Comparison of ENCODE assay signal across 14 cellular contexts in genomic region chr1:226946841-226947240, GRCh38. TPM values are rescaled to one million over a fixed set of nuclear protein-coding genes. Genes with fewer than 3 reads are reported as not detected.
DNase-seq lines count a peak whose midpoint lies in the region; ATAC-seq and TF ChIP-seq lines count a peak whose summit lies in the region.
"Had no signal": no experiment of that assay in that cellular context is flagged by ENCODE, and none has a peak within 500 bp of the region (broad histone marks: within the 10 kb centered on the region; RNA-seq: fewer than 3 reads in every experiment).

No MANE protein-coding gene starts in this region.

- DNase-seq in HT1080 (ENCODE audit: low read depth) (peak; percentile 11), PC-3 (peak; percentile 18), glutamatergic neuron (no peak), gastrocnemius medialis (peak in 1 of 2 donors; percentile 46)
- DNase-seq in central memory CD4-positive, alpha-beta T cell, result no peak
- DNase-seq in stimulated activated naive CD8-positive, alpha-beta T cell treated with anti-CD3 and anti-CD28 coated beads, Interleukin-15, amount 100 ng/mL, for 72 hours, result no peak
- DNase-seq: activated CD4-positive, alpha-beta memory T cell treated with anti-CD3 and anti-CD28 coated beads for 36 hours; naive thymus-derived CD4-positive, alpha-beta T cell; NCI-H187; NCI-H82; stimulated activated CD4-positive, alpha-beta T cell treated with anti-CD3 and anti-CD28 coated beads, Interleukin-4, amount 100 ng/mL, for 4 hours; uterus had no signal

- no peak overlapping the region for H2AFZ ChIP-seq in PC-3 (ENCODE audit: low read length)

- no peak overlapping the region for H3K4me2 ChIP-seq in PC-3 (ENCODE audit: low read length)

- H3K27me3 Mint-ChIP-seq in glutamatergic neuron (ENCODE audit: unreplicated experiment), result peaks cover 8% of the 10 kb centered on the region
- H3K27me3 Mint-ChIP-seq in stimulated activated naive CD8-positive, alpha-beta T cell treated with anti-CD3 and anti-CD28 coated beads, Interleukin-15, amount 100 ng/mL, for 72 hours, result no peaks in the 10 kb centered on the region
- H3K27me3 Mint-ChIP-seq: activated CD4-positive, alpha-beta memory T cell treated with anti-CD3 and anti-CD28 coated beads for 36 hours; naive thymus-derived CD4-positive, alpha-beta T cell had no signal

- H3K9me2 ChIP-seq in PC-3 (replicated peaks; ENCODE audit: low read length), result no peaks in the 10 kb centered on the region

- H3K4me1 ChIP-seq in PC-3 (ENCODE audit: insufficient read depth, low read length) (no peaks in the 10 kb centered on the region; the same call in 1 of the 2 replicates), gastrocnemius medialis (peaks cover 78 to 83% of the 10 kb centered on the region in 2 donors)

- H3K9ac ChIP-seq in PC-3 (ENCODE audit: low read length), result no peak overlapping the region

- no peak for TF ChIP-seq CTCF in PC-3 (conservative IDR thresholded peaks at IDR 0.05; ENCODE audit: low read depth, low read length)
- TF ChIP-seq CTCF in glutamatergic neuron (IDR thresholded peaks at IDR 0.05; ENCODE audit: partially characterized antibody, unreplicated experiment), result no peak
- no peak for TF ChIP-seq CTCF in gastrocnemius medialis (IDR thresholded peaks at IDR 0.05 in 4 of 5, conservative IDR thresholded peaks at IDR 0.05 in 1 of 5)

- intact Hi-C loops in PC-3 (cut with micrococcal nuclease) (loop anchor here (10.0 kb wide), 1 partner anchor 148 kb away; no protein-coding TSS in a partner anchor), gastrocnemius medialis (cut with DNase I; ENCODE audit: low total_unique reads) (loop anchor here (10.0 kb wide), 3 partner anchors 282 to 1258 kb away; partner anchors contain the start of genes ARF1 and OBSCN)

- peaks cover 18% of the 10 kb centered on the region for H3K9me3 Mint-ChIP-seq in glutamatergic neuron (ENCODE audit: unreplicated experiment)
- peaks cover 0 to 7% of the 10 kb centered on the region in 2 donors for H3K9me3 Mint-ChIP-seq in stimulated activated naive CD8-positive, alpha-beta T cell treated with anti-CD3 and anti-CD28 coated beads, Interleukin-15, amount 100 ng/mL, for 72 hours
- H3K9me3 Mint-ChIP-seq: stimulated activated effector memory CD8-positive, alpha-beta T cell treated with anti-CD3 and anti-CD28 coated beads, Interleukin-12 subunit alpha, Interleukin-12 subunit beta, amount 100 ng/mL, for 72 hours had no signal

- peaks cover 46% of the 10 kb centered on the region for H3K4me1 Mint-ChIP-seq in glutamatergic neuron (ENCODE audit: low read depth, unreplicated experiment)
- H3K4me1 Mint-ChIP-seq in stimulated activated naive CD8-positive, alpha-beta T cell treated with anti-CD3 and anti-CD28 coated beads, Interleukin-15, amount 100 ng/mL, for 72 hours, result peaks cover 83% of the 10 kb centered on the region

- peaks cover 9% of the 10 kb centered on the region for H3K36me3 Mint-ChIP-seq in glutamatergic neuron (ENCODE audit: unreplicated experiment)
- H3K36me3 Mint-ChIP-seq: activated CD4-positive, alpha-beta memory T cell treated with anti-CD3 and anti-CD28 coated beads for 36 hours; stimulated activated effector memory CD8-positive, alpha-beta T cell treated with anti-CD3 and anti-CD28 coated beads, Interleukin-12 subunit alpha, Interleukin-12 subunit beta, amount 100 ng/mL, for 72 hours had no signal

- no peak for TF ChIP-seq POLR2A in gastrocnemius medialis (IDR thresholded peaks at IDR 0.05)
- no peak for TF ChIP-seq POLR2A in GM18505 (IDR thresholded peaks at IDR 0.05; ENCODE audit: borderline replicate concordance, extremely low read depth, insufficient read depth, insufficient read length)

- in situ Hi-C loops in gastrocnemius medialis (cut with MboI; ENCODE audit: low sequenced_read_pairs in 4 of 4), result no loop called here

- H3K27ac Mint-ChIP-seq in glutamatergic neuron (ENCODE audit: unreplicated experiment), result peak overlapping the region; percentile 67
- H3K27ac Mint-ChIP-seq in stimulated activated naive CD8-positive, alpha-beta T cell treated with anti-CD3 and anti-CD28 coated beads, Interleukin-15, amount 100 ng/mL, for 72 hours, result no peak overlapping the region
- H3K27ac Mint-ChIP-seq: activated CD4-positive, alpha-beta memory T cell treated with anti-CD3 and anti-CD28 coated beads for 36 hours had no signal

- peaks cover 13% of the 10 kb centered on the region; the same call in 1 of the 2 replicates for H4K20me1 ChIP-seq in PC-3 (ENCODE audit: low read length)

- H3K27me3 ChIP-seq in PC-3 (ENCODE audit: low read length) (no peaks in the 10 kb centered on the region), gastrocnemius medialis (no peaks in the 10 kb centered on the region)
- H3K27me3 ChIP-seq: uterus had no signal

- CTCF ChIA-PET in PC-3 (lab: Charles Lee), result interaction anchor here (0.6 kb wide), 1 partner anchor 297 kb away, joined by 4 read pairs; no protein-coding TSS in a partner anchor

- peaks cover 95% of the 10 kb centered on the region for H3K79me2 ChIP-seq in PC-3 (ENCODE audit: low read length)

- no TSS peak for BruUV-seq in PC-3 (replicated peaks; lab: Mats Ljungman, UMichigan)

- ATAC-seq in PC-3, result no peak
- no peak for ATAC-seq in gastrocnemius medialis
- no peak for ATAC-seq in stimulated activated naive CD8-positive, alpha-beta T cell treated with anti-CD3 and anti-CD28 coated beads, Interleukin-15, amount 100 ng/mL, for 72 hours
- ATAC-seq in GM18505 (IDR thresholded peaks at IDR 0.05; ENCODE audit: unreplicated experiment), result no peak
- ATAC-seq: naive thymus-derived CD4-positive, alpha-beta T cell; stimulated activated effector memory CD8-positive, alpha-beta T cell treated with anti-CD3 and anti-CD28 coated beads, Interleukin-12 subunit alpha, Interleukin-12 subunit beta, amount 100 ng/mL, for 72 hours had no signal

- POLR2A ChIA-PET in PC-3 (lab: Charles Lee; ENCODE audit: unreplicated experiment), result interaction anchor here (0.5 kb wide), 1 partner anchor 8 kb away, joined by 4 read pairs; no protein-coding TSS in a partner anchor

- H3K9me3 ChIP-seq in PC-3 (ENCODE audit: low read length), result no peaks in the 10 kb centered on the region
- no peaks in the 10 kb centered on the region for H3K9me3 ChIP-seq in gastrocnemius medialis
- H3K9me3 ChIP-seq: uterus had no signal

- no peaks in the 10 kb centered on the region for H3F3A ChIP-seq in PC-3 (ENCODE audit: low read length, unreplicated experiment)

- H3K36me3 ChIP-seq in PC-3 (ENCODE audit: low read depth, low read length) (no peaks in the 10 kb centered on the region), gastrocnemius medialis (no peaks in the 10 kb centered on the region)
- H3K36me3 ChIP-seq: uterus had no signal

- H3K4me3 ChIP-seq in PC-3 (ENCODE audit: low read length), result no peak overlapping the region
- no peak overlapping the region for H3K4me3 ChIP-seq in gastrocnemius medialis
- H3K4me3 ChIP-seq: uterus had no signal

- H3K4me3 Mint-ChIP-seq in glutamatergic neuron (ENCODE audit: unreplicated experiment), result peak overlapping the region; percentile 55
- H3K4me3 Mint-ChIP-seq in stimulated activated naive CD8-positive, alpha-beta T cell treated with anti-CD3 and anti-CD28 coated beads, Interleukin-15, amount 100 ng/mL, for 72 hours, result no peak overlapping the region
- H3K4me3 Mint-ChIP-seq: activated CD4-positive, alpha-beta memory T cell treated with anti-CD3 and anti-CD28 coated beads for 36 hours; stimulated activated effector memory CD8-positive, alpha-beta T cell treated with anti-CD3 and anti-CD28 coated beads, Interleukin-12 subunit alpha, Interleukin-12 subunit beta, amount 100 ng/mL, for 72 hours had no signal

- no peak overlapping the region for H3K27ac ChIP-seq in PC-3 (ENCODE audit: low read length)
- H3K27ac ChIP-seq in gastrocnemius medialis, result peak overlapping the region; percentile 98 to 99 (median 99)

RNA-seq across cellular contexts. Expression of gene COQ8A, which starts 6.7 kb away (rescaled TPM):
- total RNA-seq in HT1080 (2014; rRNA removed; shearing (Covaris generic)), result 35.8 and 38.6 TPM in 2 replicates
- 24.2 and 25.8 TPM in 2 replicates for polyA plus RNA-seq in HT1080 (2015; cell fraction: cytosol; rRNA removed)
- 47.6 and 48.4 TPM in 2 replicates for polyA plus RNA-seq in HT1080 (2015; cell fraction: nucleus; rRNA removed)
- total RNA-seq in PC-3 (2014; rRNA removed), result 67.0 and 73.3 TPM in 2 replicates
- 41.9 TPM for total RNA-seq in glutamatergic neuron (ENCODE audit: unreplicated experiment)
- 1,000 to 10,000 TPM in 3 of 4 donors, 100 to 1,000 TPM in 1; 950 to 2,403 (median 1,384) TPM for total RNA-seq in gastrocnemius medialis

Comparison
In these comparisons a context has a peak if more than half of its experiments do, and no peak if none do; other contexts are left out.
1. DNase-seq: peak in HT1080 (single experiment) and PC-3 (single experiment); none in glutamatergic neuron (single experiment), central memory CD4-positive, alpha-beta T cell (single experiment) and stimulated activated naive CD8-positive, alpha-beta T cell treated with anti-CD3 and anti-CD28 coated beads, Interleukin-15, amount 100 ng/mL, for 72 hours (0 of 2).
2. RNA of gene COQ8A, which starts 6.7 kb away (total RNA-seq): 950 to 2,403 TPM in gastrocnemius medialis; 67.0 to 73.3 TPM in PC-3, 41.9 TPM in glutamatergic neuron (single experiment) and 35.8 to 38.6 TPM in HT1080; every median in the first group is over 10 times any median in the second.